In the genomic region with DNA sequence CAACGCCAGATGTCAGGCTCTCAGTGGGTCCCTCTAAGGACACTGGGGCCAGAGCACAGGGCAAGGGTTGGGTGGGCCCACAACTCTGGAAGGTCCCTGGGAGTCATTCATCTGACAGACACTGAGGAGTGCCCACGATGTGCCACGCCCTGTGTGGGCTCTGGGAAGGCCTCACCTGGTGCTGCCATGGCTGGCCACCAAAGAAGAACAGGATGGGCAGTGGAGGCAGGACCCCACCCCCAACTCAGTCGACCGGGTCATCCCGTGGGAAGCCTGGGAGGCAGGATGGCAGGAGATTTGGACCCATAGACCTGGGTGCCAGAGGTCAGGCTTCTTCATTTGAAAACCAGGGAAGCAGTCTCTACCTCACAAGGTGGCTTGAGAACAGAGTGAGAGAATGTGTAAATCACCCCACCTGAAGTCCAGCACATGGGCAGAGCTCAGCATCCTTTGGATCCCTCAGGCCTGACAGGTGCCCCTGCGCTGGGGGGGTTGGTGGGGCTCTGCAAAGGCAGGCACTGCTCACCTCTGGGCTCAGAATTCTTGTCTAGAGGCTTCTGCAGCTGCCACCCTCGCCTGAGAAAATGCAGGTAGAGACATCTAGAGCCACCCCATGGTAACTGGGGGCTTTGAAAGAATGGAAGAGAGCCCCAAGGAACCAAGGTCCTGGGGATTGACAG, we compare ENCODE assay signal across 12 cellular contexts. TPM values are rescaled to one million over a fixed set of nuclear protein-coding genes. Genes with fewer than 3 reads are reported as not detected.
DNase-seq lines count a peak whose midpoint lies in the region; ATAC-seq, FAIRE-seq and TF ChIP-seq lines count a peak whose summit lies in the region.
"Had no signal": no experiment of that assay in that cellular context is flagged by ENCODE, and none has a peak within 500 bp of the region (broad histone marks: within the 10 kb centered on the region; RNA-seq: fewer than 3 reads in every experiment).

No MANE protein-coding gene starts in this region.

- H4K8ac ChIP-seq in H1 (ENCODE audit: extremely low read depth, insufficient read depth, low read length), result no peak overlapping the region

- TF ChIP-seq RAD21 in H1 (IDR thresholded peaks at IDR 0.05 in 1 of 2, conservative IDR thresholded peaks at IDR 0.05 in 1 of 2; ENCODE audit: low read depth in 2 of 2, low read length in 2 of 2), result no peak

- H3K27ac Mint-ChIP-seq in CD14-positive monocyte, result no peak overlapping the region
- H3K27ac Mint-ChIP-seq in GM23338, result no peak overlapping the region
- H3K27ac Mint-ChIP-seq in osteocyte (ENCODE audit: unreplicated experiment), result peak overlapping the region; percentile 50

- H2BK20ac ChIP-seq in H1 (ENCODE audit: low read length), result no peak overlapping the region

- H2BK15ac ChIP-seq in H1 (ENCODE audit: low read length), result peak overlapping the region; percentile 92; the same call in 1 of the 2 replicates

- no peak overlapping the region for H3K23ac ChIP-seq in H1 (ENCODE audit: insufficient read length)

- H3K36me3 Mint-ChIP-seq in CD14-positive monocyte (peaks cover 0 to 5% of the 10 kb centered on the region in 2 donors), GM23338 (ENCODE audit: low read depth) (peaks cover 6% of the 10 kb centered on the region; the same call in 1 of the 3 replicates), osteocyte (ENCODE audit: unreplicated experiment) (no peaks in the 10 kb centered on the region)

- POLR2A ChIA-PET in H1 (lab: Charles Lee; ENCODE audit: partially characterized antibody), result interaction anchor here (1.1 to 2.0 kb wide), 7 partner anchors 11 to 226 kb away, joined by 3 to 6 read pairs (median 5); no protein-coding TSS in a partner anchor

- no peak overlapping the region for H3K56ac ChIP-seq in H1 (replicated peaks; ENCODE audit: insufficient read length, low read depth, low read length)

- 0 out of 2 replicates have a peak, but pooled peaks cover 7% of the 10 kb centered on the region for H3K79me2 ChIP-seq in GM23338 (replicated peaks; ENCODE audit: insufficient read depth)
- H3K79me2 ChIP-seq in H1 (ENCODE audit: control insufficient read depth in 1 of 2, insufficient read depth in 2 of 2, low read length in 2 of 2), result no peaks in the 10 kb centered on the region

- DNase-seq in CD14-positive monocyte (ENCODE audit: low spot score), result no peak
- no peak for DNase-seq in GM23338 (ENCODE audit: low spot score)
- DNase-seq in H1 (ENCODE audit: low read depth in 1 of 2, low spot score in 2 of 2), result no peak
- no peak for DNase-seq in osteocyte (ENCODE audit: extremely low spot score, unreplicated experiment)
- no peak for DNase-seq in retina
- DNase-seq in NCI-H128 (lab: John Stamatoyannopoulos, UW; ENCODE audit: unreplicated experiment), result no peak
- DNase-seq in activated CD4-positive, CD25-positive, alpha-beta regulatory T cell (lab: John Stamatoyannopoulos, UW), result no peak
- no peak for DNase-seq in NK-92 treated with Interleukin-12 subunit alpha and Interleukin-12 subunit beta, amount 100 ng/mL, for 24 hours (lab: John Stamatoyannopoulos, UW)
- DNase-seq: hippocampal formation had no signal

- H3K4me3 ChIP-seq in GM23338 (no peak overlapping the region), H1 (ENCODE audit: extremely low read depth in 1 of 4, insufficient read depth in 2 of 4, low read depth in 3 of 4, low read length in 4 of 4) (no peak overlapping the region)

- H3K9me3 ChIP-seq in H1 (ENCODE audit: insufficient read depth in 2 of 2, low read depth in 1 of 2, low read length in 1 of 2), result no peaks in the 10 kb centered on the region
- H3K9me3 ChIP-seq: adrenal gland had no signal

- H3K4me2 ChIP-seq in GM23338 (no peak overlapping the region), H1 (ENCODE audit: insufficient read depth in 1 of 2, low read depth in 2 of 2, low read length in 2 of 2) (no peak overlapping the region)

- no peak for ATAC-seq in GM23338

- H3K27me3 Mint-ChIP-seq in CD14-positive monocyte (ENCODE audit: low read depth in 3 of 3) (peaks cover 1 to 2% (median 2%) of the 10 kb centered on the region in 3 donors), GM23338 (ENCODE audit: insufficient read depth, low read depth, poor library complexity) (peaks cover 18% of the 10 kb centered on the region), osteocyte (ENCODE audit: unreplicated experiment) (no peaks in the 10 kb centered on the region)

- H3K36me3 ChIP-seq in GM23338 (ENCODE audit: insufficient read depth), result no peaks in the 10 kb centered on the region
- 0 out of 8 replicates have a peak, but pooled peaks cover 0 to 4% (median 0%) of the 10 kb centered on the region in 4 experiments for H3K36me3 ChIP-seq in H1 (ENCODE audit: control insufficient read depth in 2 of 4, insufficient read depth in 4 of 4, low read length in 3 of 4)
- H3K36me3 ChIP-seq: adrenal gland had no signal

- H2AK5ac ChIP-seq in H1 (ENCODE audit: low read depth, low read length), result no peak overlapping the region

- no peak for FAIRE-seq in H1 (lab: Jason Lieb, UNC)
- FAIRE-seq: D721Med had no signal

- TF ChIP-seq POLR2A in H1 (IDR thresholded peaks at IDR 0.05; ENCODE audit: control extremely low read depth in 1 of 2, low read depth in 2 of 2, low read length in 2 of 2), result no peak

- no peak overlapping the region; the same call in 1 of the 2 replicates for H3K18ac ChIP-seq in H1 (ENCODE audit: extremely low read depth, low read length)

- no peaks in the 10 kb centered on the region for H3K27me3 ChIP-seq in GM23338 (ENCODE audit: insufficient read depth)
- peaks cover 0 to 2% (median under 1%) of the 10 kb centered on the region in 4 experiments; a peak in 3 of 7 replicates for H3K27me3 ChIP-seq in H1 (replicated peaks in 1 of 4; ENCODE audit: control insufficient read depth in 3 of 4, extremely low read depth in 1 of 4, insufficient read depth in 3 of 4, low read length in 3 of 4)
- H3K27me3 ChIP-seq: adrenal gland had no signal

- H2BK120ac ChIP-seq in H1 (replicated peaks; ENCODE audit: low read depth, low read length), result no peak overlapping the region

- H2AFZ ChIP-seq in GM23338, result peak overlapping the region; percentile 98; the same call in 1 of the 2 replicates
- H2AFZ ChIP-seq in H1 (ENCODE audit: low read length), result no peak overlapping the region

- 89% methylated on average over 8 of the region's 8 CpGs; no CpG with 5 or more reads in 1 of the 2 experiments for WGBS in H1 (ENCODE audit: extremely low coverage in 1 of 2, insufficient coverage in 1 of 2, insufficient read length in 1 of 2, insufficient replicate concordance in 2 of 2, low coverage in 1 of 2, low lambda C conversion rate in 2 of 2, missing lambda C conversion rate in 1 of 2), 2 experiments

- intact Hi-C loops in CD14-positive monocyte (cut with micrococcal nuclease), result no loop called here

- H3K4me1 Mint-ChIP-seq in CD14-positive monocyte (peaks cover 37% of the 10 kb centered on the region), GM23338 (peaks cover 34% of the 10 kb centered on the region), osteocyte (ENCODE audit: unreplicated experiment) (peaks cover 55% of the 10 kb centered on the region)

- H3K27ac ChIP-seq in GM23338 (ENCODE audit: low read depth), result no peak overlapping the region
- no peak overlapping the region for H3K27ac ChIP-seq in H1 (ENCODE audit: low read depth, low read length)
- H3K27ac ChIP-seq: GM23248 had no signal

- H3K9me3 Mint-ChIP-seq in CD14-positive monocyte (no peaks in the 10 kb centered on the region), GM23338 (no peaks in the 10 kb centered on the region), osteocyte (ENCODE audit: unreplicated experiment) (no peaks in the 10 kb centered on the region)

- H4K5ac ChIP-seq in H1 (ENCODE audit: insufficient read length, low read depth, low read length), result no peak overlapping the region

- H3K9ac ChIP-seq in H1 (replicated peaks in 1 of 4; ENCODE audit: extremely low read depth in 1 of 4, low read depth in 3 of 4, low read length in 3 of 4), result no peak overlapping the region

- peaks cover 3% of the 10 kb centered on the region; the same call in 1 of the 2 replicates for H4K20me1 ChIP-seq in GM23338 (replicated peaks; ENCODE audit: insufficient read depth)
- H4K20me1 ChIP-seq in H1 (replicated peaks in 1 of 2; ENCODE audit: control insufficient read depth in 1 of 2, insufficient read depth in 2 of 2, low read length in 2 of 2), result peaks cover 0 to 4% of the 10 kb centered on the region in 2 experiments

- peaks cover 9% of the 10 kb centered on the region; the same call in 1 of the 2 replicates for H3K23me2 ChIP-seq in H1 (ENCODE audit: low read depth, low read length)

- H3K4me1 ChIP-seq in GM23338 (ENCODE audit: insufficient read depth) (peaks cover 5% of the 10 kb centered on the region), H1 (replicated peaks in 1 of 4; ENCODE audit: control insufficient read depth in 3 of 4, insufficient read depth in 4 of 4, low read length in 3 of 4) (peaks cover 4 to 14% (median 11%) of the 10 kb centered on the region in 4 experiments; a peak in 6 of 7 replicates)

- no peaks in the 10 kb centered on the region for H3K79me1 ChIP-seq in H1 (ENCODE audit: low read depth, low read length)

- TF ChIP-seq CTCF in CD14-positive monocyte (IDR thresholded peaks at IDR 0.05) (no peak), GM23338 (conservative IDR thresholded peaks at IDR 0.05; ENCODE audit: low read depth in 2 of 2) (no peak), H1 (IDR thresholded peaks at IDR 0.05; ENCODE audit: control extremely low read depth in 1 of 3, insufficient read depth in 1 of 3, low read depth in 1 of 3, low read length in 3 of 3) (no peak), osteocyte (IDR thresholded peaks at IDR 0.05) (no peak)

- no peak for TF ChIP-seq EP300 in H1 (IDR thresholded peaks at IDR 0.05; ENCODE audit: borderline replicate concordance in 1 of 2, low read depth in 2 of 2, low read length in 2 of 2)

- no peak overlapping the region for H3K4ac ChIP-seq in H1 (replicated peaks; ENCODE audit: insufficient read length, low read depth, low read length)

- no peak overlapping the region for H3K14ac ChIP-seq in H1 (ENCODE audit: insufficient read length)

- H2BK5ac ChIP-seq in H1 (ENCODE audit: low read depth, low read length), result no peak overlapping the region

- CTCF ChIA-PET in H1 (lab: Charles Lee; ENCODE audit: partially characterized antibody), result interaction anchor here (0.7 to 8.3 kb wide), 39 partner anchors 12 to 334 kb away, joined by 3 to 83 read pairs (median 5); no protein-coding TSS in a partner anchor

- peak overlapping the region; percentile 73 to 76 for H3K4me3 Mint-ChIP-seq in CD14-positive monocyte
- peak overlapping the region; percentile 66; the same call in 2 of the 3 replicates for H3K4me3 Mint-ChIP-seq in GM23338
- peak overlapping the region; percentile 14 for H3K4me3 Mint-ChIP-seq in osteocyte (ENCODE audit: unreplicated experiment)

- H4K91ac ChIP-seq in H1 (replicated peaks; ENCODE audit: insufficient read length, low read length), result peak overlapping the region; percentile 13

- H2BK12ac ChIP-seq in H1 (ENCODE audit: low read depth, low read length), result 0 out of 2 replicates have a peak overlapping the region, but pooled peaks have one; percentile 27

- H3F3A ChIP-seq in GM23338 (replicated peaks; ENCODE audit: low read depth), result peaks cover 8% of the 10 kb centered on the region; the same call in 1 of the 2 replicates

- no peaks in the 10 kb centered on the region for H3K9me2 ChIP-seq in GM23338 (ENCODE audit: insufficient read depth)

RNA-seq across cellular contexts. Expression of a gene that starts 1.2 kb away (rescaled TPM):
- polyA plus RNA-seq in CD14-positive monocyte (1 to 10 TPM; 1.5 to 3.5 TPM), GM23338 (2016; fragmentation: Nextera tagmentation; extraction: Ambion mirVana) (17.9 and 19.9 TPM in 2 replicates), H1 (2011; rRNA removed) (43.0 and 67.3 TPM in 2 replicates)
- 88.2 and 93.2 TPM in 2 replicates for total RNA-seq in GM23338 (2014; rRNA removed; shearing (Covaris generic))
- 77.4 and 77.6 TPM in 2 replicates for total RNA-seq in H1 (2021; fragmentation: NEBNext Ultra II Directional; extraction: Animal tissue kit (Norgen Biotek cat#: 25700))
- polyA plus RNA-seq in H1 (2011; cell fraction: cytosol; rRNA removed), result 36.6 TPM
- polyA plus RNA-seq in H1 (2011; cell fraction: nucleus; rRNA removed), result 58.6 TPM
- 72.8 to 99.4 TPM (median 83.9 TPM) in 4 replicates for polyA plus RNA-seq in H1 (2012, experiment 1 of 2)
- 89.8 TPM for polyA plus RNA-seq in H1 (2012, experiment 2 of 2)
- 103 TPM for polyA plus RNA-seq in H1 (2013, experiment 1 of 2)
- 109 TPM for polyA plus RNA-seq in H1 (2013, experiment 2 of 2)
- polyA minus RNA-seq in H1 (2011; rRNA and poly(A)+ RNA removed), result 25.4 and 44.6 TPM in 2 replicates
- 47.6 TPM for polyA minus RNA-seq in H1 (2011; cell fraction: cytosol; rRNA and poly(A)+ RNA removed)
- 23.2 TPM for polyA minus RNA-seq in H1 (2011; cell fraction: nucleus; rRNA and poly(A)+ RNA removed)
- 126 and 129 TPM in 2 replicates for total RNA-seq in osteocyte

RNA-seq across cellular contexts. Expression of a gene that starts 20.9 kb away (rescaled TPM):
- 10 to 100 TPM; 67.3 to 69.9 TPM for polyA plus RNA-seq in CD14-positive monocyte
- total RNA-seq in GM23338 (2014; rRNA removed; shearing (Covaris generic)), result 22.7 and 23.5 TPM in 2 replicates
- 13.4 and 14.8 TPM in 2 replicates for polyA plus RNA-seq in GM23338 (2016; fragmentation: Nextera tagmentation; extraction: Ambion mirVana)
- total RNA-seq in H1 (2021; fragmentation: NEBNext Ultra II Directional; extraction: Animal tissue kit (Norgen Biotek cat#: 25700)), result 20.8 and 23.1 TPM in 2 replicates
- 23.1 and 39.9 TPM in 2 replicates for polyA plus RNA-seq in H1 (2011; rRNA removed)
- polyA plus RNA-seq in H1 (2011; cell fraction: cytosol; rRNA removed), result 25.9 TPM
- polyA plus RNA-seq in H1 (2011; cell fraction: nucleus; rRNA removed), result 27.3 TPM
- polyA plus RNA-seq in H1 (2012, experiment 1 of 2), result 20.5 to 26.2 TPM (median 22.8 TPM) in 4 replicates
- polyA plus RNA-seq in H1 (2012, experiment 2 of 2), result 21.2 TPM
- 17.5 TPM for polyA plus RNA-seq in H1 (2013, experiment 1 of 2)
- 15.3 TPM for polyA plus RNA-seq in H1 (2013, experiment 2 of 2)
- 23.2 and 27.4 TPM in 2 replicates for polyA minus RNA-seq in H1 (2011; rRNA and poly(A)+ RNA removed)
- 10.6 TPM for polyA minus RNA-seq in H1 (2011; cell fraction: cytosol; rRNA and poly(A)+ RNA removed)
- polyA minus RNA-seq in H1 (2011; cell fraction: nucleus; rRNA and poly(A)+ RNA removed), result 16.7 TPM
- 70.6 and 76.8 TPM in 2 replicates for total RNA-seq in osteocyte

Comparison
In these comparisons a context has a peak if more than half of its experiments do, and no peak if none do; other contexts are left out.
1. H3K4me3 Mint-ChIP-seq: peak in every context shown above with its lines; median percentile 74 in CD14-positive monocyte; 66 in GM23338; 14 in osteocyte.